ENCODE assay signal across 10 cellular contexts in genomic region chr1:27418786-27419185, GRCh38. TPM values are rescaled to one million over a fixed set of nuclear protein-coding genes. Genes with fewer than 3 reads are reported as not detected.
DNase-seq lines count a peak whose midpoint lies in the region; ATAC-seq, FAIRE-seq and TF ChIP-seq lines count a peak whose summit lies in the region.
"Had no signal": no experiment of that assay in that cellular context is flagged by ENCODE, and none has a peak within 500 bp of the region (broad histone marks: within the 10 kb centered on the region; RNA-seq: fewer than 3 reads in every experiment).

No MANE protein-coding gene starts in this region.

- H3K4me1 ChIP-seq in heart right ventricle (peaks cover 16 to 81% (median 63%) of the 10 kb centered on the region in 9 donors), adipocyte (ENCODE audit: control insufficient read depth, insufficient read depth, low read length) (peaks cover 52% of the 10 kb centered on the region), upper lobe of right lung (peaks cover 49% of the 10 kb centered on the region)

- H3K9me3 ChIP-seq in heart right ventricle, result no peaks in the 10 kb centered on the region
- no peaks in the 10 kb centered on the region for H3K9me3 ChIP-seq in adipocyte (ENCODE audit: control insufficient read depth, low read length)
- no peaks in the 10 kb centered on the region for H3K9me3 ChIP-seq in upper lobe of right lung

- peak overlapping the region; percentile 78 for H3K9ac ChIP-seq in adipocyte (ENCODE audit: low read length)

- no peak overlapping the region for H3K4me3 ChIP-seq in heart right ventricle
- peak overlapping the region; percentile 24 for H3K4me3 ChIP-seq in adipocyte (ENCODE audit: low read length)
- H3K4me3 ChIP-seq in upper lobe of right lung, result no peak overlapping the region

- no peak for FAIRE-seq in urothelium cell line (lab: Jason Lieb, UNC)

- H3K9me3 Mint-ChIP-seq in memory B cell, result no peaks in the 10 kb centered on the region

- peak overlapping the region; percentile 52 for H3K4me3 Mint-ChIP-seq in memory B cell

- H3K27me3 ChIP-seq in heart right ventricle (no peaks in the 10 kb centered on the region), adipocyte (replicated peaks; ENCODE audit: control insufficient read depth, insufficient read depth, low read length) (no peaks in the 10 kb centered on the region), upper lobe of right lung (no peaks in the 10 kb centered on the region)

- H3K27ac Mint-ChIP-seq in memory B cell, result peak overlapping the region; percentile 88

- 56 to 58% methylated on average over 6 of the region's 6 CpGs for WGBS in heart right ventricle, 2 donors

- TF ChIP-seq CTCF in heart right ventricle (IDR thresholded peaks at IDR 0.05) (no peak), upper lobe of right lung (IDR thresholded peaks at IDR 0.05) (no peak)

- peaks cover 36% of the 10 kb centered on the region for H3K4me1 Mint-ChIP-seq in memory B cell

- H3K36me3 Mint-ChIP-seq in memory B cell, result peaks cover 26% of the 10 kb centered on the region

- DNase-seq in heart right ventricle (no peak), cardiac septum (ENCODE audit: low spot score) (no peak), adipocyte (ENCODE audit: low read depth) (no peak), memory B cell (ENCODE audit: low spot score in 2 of 2) (no peak), upper lobe of right lung (no peak), NCI-H446 (lab: John Stamatoyannopoulos, UW) (no peak), CD1c-positive myeloid dendritic cell (ENCODE audit: extremely low spot score) (no peak), urothelium cell line (ENCODE audit: low spot score) (no peak)

- H3K36me3 ChIP-seq in heart right ventricle, result peaks cover 0 to 53% (median 38%) of the 10 kb centered on the region in 9 donors
- peaks cover 39% of the 10 kb centered on the region for H3K36me3 ChIP-seq in adipocyte (ENCODE audit: control insufficient read depth, insufficient read depth, low read length, severe bottlenecking)
- H3K36me3 ChIP-seq in upper lobe of right lung, result peaks cover 45% of the 10 kb centered on the region

- intact Hi-C loops in heart right ventricle (cut with DNase I), result loop anchor here in 6 of 10 donors (5.0 to 10.0 kb wide), 4 partner anchors 74 to 189 kb away; partner anchors contain the start of genes WASF2 (in 3 of the 6) and AHDC1 (in 2 of the 6)
- intact Hi-C loops in cardiac septum (cut with DNase I), result no loop called here
- intact Hi-C loops in upper lobe of right lung (cut with DNase I), result no loop called here

- no peaks in the 10 kb centered on the region for H3K27me3 Mint-ChIP-seq in memory B cell

- no peak for ATAC-seq in heart right ventricle
- ATAC-seq in memory B cell (ENCODE audit: low read depth), result peak; percentile 21
- ATAC-seq in upper lobe of right lung, result peak; percentile 21

- peak overlapping the region; percentile 30 to 82 (median 76) for H3K27ac ChIP-seq in heart right ventricle
- peak overlapping the region; percentile 70 for H3K27ac ChIP-seq in upper lobe of right lung

RNA-seq across cellular contexts. Expression of gene GPR3, which starts 26.4 kb away (rescaled TPM):
- total RNA-seq in heart right ventricle, result 1 to 10 TPM in 2 of 10 donors, under 1 TPM in 7, not detected in 1; 0.27 to 2.0 (median 0.42) TPM
- 1 to 10 TPM in 1 of 2 donors, under 1 TPM in 1; 0.29 to 3.4 TPM for polyA plus RNA-seq in heart right ventricle
- 2.3 TPM for total RNA-seq in cardiac septum
- 0.90 TPM for total RNA-seq in upper lobe of right lung

RNA-seq across cellular contexts. Expression of gene CD164L2, which starts 35.7 kb away (rescaled TPM):
- not detected for total RNA-seq in heart right ventricle
- not detected for polyA plus RNA-seq in heart right ventricle
- total RNA-seq in cardiac septum, result not detected
- 1.2 TPM for total RNA-seq in upper lobe of right lung
- total RNA-seq: glomerular endothelial cell had no signal
- polyA plus RNA-seq: BJ had no signal

RNA-seq across cellular contexts. Expression of gene FCN3, which starts 44.2 kb away (rescaled TPM):
- total RNA-seq in heart right ventricle (100 to 1,000 TPM in 1 of 10 donors, 10 to 100 TPM in 3, 1 to 10 TPM in 6; 1.6 to 161 (median 4.2) TPM), cardiac septum (32.2 TPM), upper lobe of right lung (826 TPM)
- polyA plus RNA-seq in heart right ventricle, result 100 to 1,000 TPM; 124 to 210 TPM
- total RNA-seq: glomerular endothelial cell had no signal
- polyA plus RNA-seq: BJ had no signal

RNA-seq across cellular contexts. Expression of gene MAP3K6, which starts 52.0 kb away (rescaled TPM):
- total RNA-seq in heart right ventricle, result 10 to 100 TPM; 18.6 to 71.1 (median 27.1) TPM
- 100 to 1,000 TPM in 1 of 2 donors, 10 to 100 TPM in 1; 58.5 to 179 TPM for polyA plus RNA-seq in heart right ventricle
- total RNA-seq in cardiac septum, result 53.1 TPM
- 144 TPM for total RNA-seq in upper lobe of right lung

Comparison
In these comparisons a context has a peak if more than half of its experiments do, and no peak if none do; other contexts are left out.
1. intact Hi-C loops: an anchor here in heart right ventricle (5.0 to 10.0 kb wide); none called in cardiac septum and upper lobe of right lung.
2. ATAC-seq: peak in memory B cell (single experiment) and upper lobe of right lung (single experiment); none in heart right ventricle (0 of 8).